Comparison of ENCODE assay signal across 14 cellular contexts in genomic region chr1:230517786-230518185, GRCh38.
DNase-seq lines count a peak whose midpoint lies in the region; ATAC-seq and TF ChIP-seq lines count a peak whose summit lies in the region.
"Had no signal": no experiment of that assay in that cellular context is flagged by ENCODE, and none has a peak within 500 bp of the region (broad histone marks: within the 10 kb centered on the region; RNA-seq: fewer than 3 reads in every experiment).

No MANE protein-coding gene starts in this region.

- no peaks in the 10 kb centered on the region for H3K27me3 Mint-ChIP-seq in progenitor cell of endocrine pancreas

- H3K36me3 Mint-ChIP-seq in progenitor cell of endocrine pancreas (ENCODE audit: insufficient read depth): no peaks in the 10 kb centered on the region
- H3K36me3 Mint-ChIP-seq: natural killer cell treated with Interleukin-12 subunit alpha and Interleukin-12 subunit beta and Interleukin-15 and Interleukin-18, amount 100 ng/mL, for 72 hours had no signal

- no peak overlapping the region for H3K4me3 Mint-ChIP-seq in progenitor cell of endocrine pancreas (ENCODE audit: low read depth)
- H3K4me3 Mint-ChIP-seq: natural killer cell treated with Interleukin-12 subunit alpha and Interleukin-12 subunit beta and Interleukin-15 and Interleukin-18, amount 100 ng/mL, for 72 hours had no signal

- ATAC-seq in esophagus mucosa: peak; percentile 25
- no peak for ATAC-seq in GM21526 (IDR thresholded peaks at IDR 0.05; ENCODE audit: low FRiP score, unreplicated experiment)
- no peak for ATAC-seq in omental fat pad (ENCODE audit: low FRiP score)
- ATAC-seq: natural killer cell treated with Interleukin-12 subunit alpha and Interleukin-12 subunit beta and Interleukin-15 and Interleukin-18, amount 100 ng/mL, for 72 hours had no signal

- no peak for TF ChIP-seq CTCF in progenitor cell of endocrine pancreas (IDR thresholded peaks at IDR 0.05; ENCODE audit: unreplicated experiment)
- no peak for TF ChIP-seq CTCF in omental fat pad (IDR thresholded peaks at IDR 0.05)

- H3K27ac Mint-ChIP-seq in progenitor cell of endocrine pancreas: peak overlapping the region; percentile 76
- H3K27ac Mint-ChIP-seq: natural killer cell treated with Interleukin-12 subunit alpha and Interleukin-12 subunit beta and Interleukin-15 and Interleukin-18, amount 100 ng/mL, for 72 hours had no signal

- H3K9me3 Mint-ChIP-seq in progenitor cell of endocrine pancreas (ENCODE audit: low read depth): peaks cover 13% of the 10 kb centered on the region
- H3K9me3 Mint-ChIP-seq: natural killer cell treated with Interleukin-12 subunit alpha and Interleukin-12 subunit beta and Interleukin-15 and Interleukin-18, amount 100 ng/mL, for 72 hours had no signal

- peaks cover 29% of the 10 kb centered on the region for H3K4me1 Mint-ChIP-seq in progenitor cell of endocrine pancreas (ENCODE audit: low read depth)

- DNase-seq in NCI-H146 (lab: John Stamatoyannopoulos, UW) (peak; percentile 42), NCI-H146 treated with DMSO at 0.1 percent for 48 hours (lab: John Stamatoyannopoulos, UW; ENCODE audit: unreplicated experiment) (no peak), NCI-H446 (lab: John Stamatoyannopoulos, UW) (peak; percentile 85 to 93), progenitor cell of endocrine pancreas (ENCODE audit: low spot score, unreplicated experiment) (no peak), HPDE6-E6E7 (ENCODE audit: extremely low spot score) (no peak), omental fat pad (ENCODE audit: low spot score) (no peak)
- DNase-seq: 8988T; activated T-cell treated with anti-CD3 and anti-CD28 coated beads, Interleukin-2, amount 50 U/mL, for 1 hour; GOT3; kidney glomerular epithelial cell; WERI-Rb-1 had no signal

Comparison
In these comparisons a context has a peak if more than half of its experiments do, and no peak if none do; other contexts are left out.
1. DNase-seq: peak in NCI-H146 (single experiment) and NCI-H446 (2 of 2); none in NCI-H146 treated with DMSO at 0.1 percent for 48 hours (single experiment), progenitor cell of endocrine pancreas (single experiment), HPDE6-E6E7 (single experiment) and omental fat pad (single experiment).